ENCODE assay signal across 10 cellular contexts in the genomic region with DNA sequence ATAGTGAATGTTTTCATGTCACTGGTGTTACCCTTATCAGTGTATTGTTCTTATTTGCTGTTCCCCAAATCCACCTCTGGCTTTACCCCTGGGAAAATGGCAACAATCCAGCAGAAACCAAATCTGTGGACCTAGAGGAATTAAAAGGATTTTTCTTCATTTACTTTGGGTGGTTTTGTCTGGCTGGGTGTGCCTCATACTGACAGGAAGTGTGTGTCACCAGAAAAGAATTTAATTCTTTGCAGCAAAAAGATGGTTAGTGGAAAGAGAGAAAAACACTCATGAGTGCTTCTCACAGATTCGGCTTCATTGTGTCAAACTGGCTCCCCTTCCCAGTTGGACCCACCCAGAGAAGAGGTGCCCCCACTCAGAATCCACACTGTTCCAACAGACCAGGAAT. TPM values are rescaled to one million over a fixed set of nuclear protein-coding genes. Genes with fewer than 3 reads are reported as not detected.
DNase-seq lines count a peak whose midpoint lies in the region; ATAC-seq lines count a peak whose summit lies in the region.
"Had no signal": no experiment of that assay in that cellular context is flagged by ENCODE, and none has a peak within 500 bp of the region (broad histone marks: within the 10 kb centered on the region; RNA-seq: fewer than 3 reads in every experiment).

No MANE protein-coding gene starts in this region.

- ATAC-seq in HG02610 (IDR thresholded peaks at IDR 0.05; ENCODE audit: unreplicated experiment) (no peak), HG02852 (IDR thresholded peaks at IDR 0.05; ENCODE audit: unreplicated experiment) (no peak)

- H3K27ac ChIP-seq in esophagus (ENCODE audit: low read depth in 2 of 2, low read length in 1 of 2): peak overlapping the region; percentile 49 to 69

- H3K4me3 ChIP-seq in MG63: no peak overlapping the region
- no peak overlapping the region for H3K4me3 ChIP-seq in esophagus (ENCODE audit: low read depth in 1 of 2, low read length in 2 of 2)
- H3K4me3 ChIP-seq in HAP-1: no peak overlapping the region

- in situ Hi-C loops in ACHN (cut with HindIII; ENCODE audit: low pct_ligation_motif_present, low pct_unique_long_range_greater_than_20kb, low sequenced_read_pairs) (no loop called here), HAP-1 (cut with MboI; ENCODE audit: low sequenced_read_pairs) (no loop called here)

- DNase-seq in ACHN: peak; percentile 72
- peak; percentile 10 for DNase-seq in MG63
- DNase-seq in myocyte (ENCODE audit: low read depth): peak; percentile 89
- DNase-seq in NAMALWA (ENCODE audit: low spot score): no peak
- DNase-seq in HAP-1 (ENCODE audit: low spot score in 2 of 2): no peak
- DNase-seq: Calu3, NCI-H1092 treated with DMSO at 0.1 percent for 48 hours had no signal

- H3K9me3 ChIP-seq in MG63 (0 out of 2 replicates have a peak, but pooled peaks cover 4% of the 10 kb centered on the region), esophagus (ENCODE audit: control insufficient read depth in 2 of 2, insufficient read depth in 1 of 2, low read depth in 1 of 2, low read length in 1 of 2) (peaks cover 0 to 2% of the 10 kb centered on the region in 2 donors), HAP-1 (no peaks in the 10 kb centered on the region)

- WGBS in esophagus, 2 donors: 8 to 21% methylated on average over 1 of the region's 1 CpG

- H3K36me3 ChIP-seq in MG63 (no peaks in the 10 kb centered on the region), esophagus (ENCODE audit: control insufficient read depth in 2 of 2, insufficient read depth in 2 of 2, low read length in 1 of 2) (no peaks in the 10 kb centered on the region), HAP-1 (replicated peaks) (no peaks in the 10 kb centered on the region)

- no peaks in the 10 kb centered on the region for H3K27me3 ChIP-seq in MG63
- H3K27me3 ChIP-seq in esophagus (ENCODE audit: control insufficient read depth in 1 of 2, insufficient read depth in 2 of 2, low read length in 2 of 2): no peaks in the 10 kb centered on the region
- no peaks in the 10 kb centered on the region for H3K27me3 ChIP-seq in HAP-1 (ENCODE audit: low read depth)

- no peaks in the 10 kb centered on the region for H3K4me1 ChIP-seq in esophagus (ENCODE audit: control insufficient read depth in 2 of 2, insufficient read depth in 2 of 2, low read length in 1 of 2)
- no peaks in the 10 kb centered on the region for H3K4me1 ChIP-seq in HAP-1

RNA-seq across cellular contexts. Expression of a gene that starts 38.9 kb away (rescaled TPM):
- total RNA-seq in MG63 (2014; rRNA removed; shearing (Covaris generic); ENCODE audit: low replicate concordance): 0.16 and 0.99 TPM in 2 replicates
- polyA plus RNA-seq in esophagus: 1 to 10 TPM; 1.4 to 2.0 TPM
- 5.0 and 6.6 TPM in 2 replicates for total RNA-seq in myocyte
- polyA plus RNA-seq in myocyte (2012): 3.3 TPM

Comparison
In these comparisons a context has a peak if more than half of its experiments do, and no peak if none do; other contexts are left out.
1. DNase-seq: peak in ACHN (single experiment), MG63 (single experiment) and myocyte (single experiment); none in NAMALWA (single experiment) and HAP-1 (0 of 2).